ENCODE assay signal across 23 cellular contexts in genomic region chr17:32565401-32565800, GRCh38.
"Had no signal": no experiment of that assay in that cellular context is flagged by ENCODE, and none has a peak within 500 bp of the region (broad histone marks: within the 10 kb centered on the region; RNA-seq: fewer than 3 reads in every experiment).

No MANE protein-coding gene starts in this region.

- DNase-seq: activated CD4-positive, alpha-beta T cell treated with anti-CD3 and anti-CD28 coated beads for 4 hours; activated CD8-positive, alpha-beta memory T cell treated with anti-CD3 and anti-CD28 coated beads, Interleukin-2, amount 50 U/mL, for 4 hours; activated CD8-positive, alpha-beta T cell treated with anti-CD3 and anti-CD28 coated beads for 36 hours; activated effector memory CD4-positive, alpha-beta T cell treated with Interleukin-2 at 50 U/mL for 16 hours; activated naive CD4-positive, alpha-beta T cell; amygdala; MV-4-11; NCI-H1092 treated with DMSO at 0.1 percent for 48 hours; NCI-H1417 treated with DMSO at 0.1 percent for 48 hours; NCI-H187; NCI-H2081; NCI-H510A treated with DMSO at 0.1 percent for 48 hours; NCI-H774; NK-92 treated with Interleukin-12 subunit alpha and Interleukin-12 subunit beta, amount 100 ng/mL, for 24 hours; OCI-M1; Right ventricle myocardium superior; RPMI8226 had no signal

- H3K36me3 ChIP-seq: SJSA1 had no signal

- H3K27ac ChIP-seq: KMS-11, SJSA1 had no signal

- H3K4me3 ChIP-seq: SJSA1 had no signal

- FAIRE-seq: astrocyte had no signal

- H3K4me1 ChIP-seq: SJSA1 had no signal

- H3K9me3 ChIP-seq: SJSA1 had no signal

- ATAC-seq: activated CD4-positive, CD25-positive, alpha-beta regulatory T cell treated with anti-CD3 and anti-CD28 coated beads, Interleukin-2, amount 50 U/mL, for 24 hours; activated CD8-positive, alpha-beta T cell treated with anti-CD3 and anti-CD28 coated beads for 36 hours; Panc1; SK-N-SH treated with all-trans-retinoic acid at 6 μM for 48 hours had no signal
